ENCODE assay signal across 16 cellular contexts in the genomic region with DNA sequence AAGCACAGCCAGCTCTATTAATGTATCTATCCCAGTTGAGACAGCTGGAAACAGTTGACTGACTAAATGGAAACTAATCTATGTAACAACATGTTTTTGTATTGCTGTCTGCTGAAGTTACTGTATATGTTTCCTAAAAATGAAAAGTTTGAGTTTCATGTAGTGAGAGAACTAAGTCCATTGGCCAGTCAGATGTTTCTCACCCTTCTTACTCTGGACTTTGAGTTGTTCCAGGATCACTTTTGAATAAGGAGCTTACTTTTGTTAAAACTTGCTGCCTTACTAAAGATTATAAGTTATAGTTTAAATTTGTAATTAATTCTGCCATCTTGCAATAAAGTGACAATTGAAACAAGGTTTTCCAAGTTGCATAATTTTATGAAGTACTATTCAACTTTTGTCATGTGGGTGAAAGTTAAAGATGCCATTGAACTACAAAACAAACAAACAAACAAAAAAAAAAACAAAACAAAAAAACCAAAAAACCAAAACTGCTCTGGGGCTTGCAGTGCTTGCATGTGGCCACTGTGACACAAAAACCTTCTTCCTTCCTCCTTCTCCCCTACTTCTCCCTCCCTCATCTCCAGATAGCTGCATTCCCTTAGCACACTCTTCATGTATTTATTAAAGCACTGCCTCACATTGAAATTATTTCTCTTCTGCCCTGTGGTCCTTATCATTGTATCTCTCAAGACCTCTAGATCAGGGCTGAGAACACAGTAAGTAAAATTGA. TPM values are rescaled to one million over a fixed set of nuclear protein-coding genes. Genes with fewer than 3 reads are reported as not detected.
DNase-seq lines count a peak whose midpoint lies in the region; ATAC-seq and TF ChIP-seq lines count a peak whose summit lies in the region.
"Had no signal": no experiment of that assay in that cellular context is flagged by ENCODE, and none has a peak within 500 bp of the region (broad histone marks: within the 10 kb centered on the region; RNA-seq: fewer than 3 reads in every experiment).

No MANE protein-coding gene starts in this region.

- 0 out of 2 replicates have a peak, but pooled peaks cover 2% of the 10 kb centered on the region for H3K79me2 ChIP-seq in DND-41 (ENCODE audit: insufficient read depth, low read length)

- no peak overlapping the region for H3K4me3 ChIP-seq in DND-41 (ENCODE audit: low read depth in 1 of 2, low read length in 2 of 2)
- H3K4me3 ChIP-seq in liver (ENCODE audit: low read depth in 1 of 3, low read length in 3 of 3): no peak overlapping the region
- H3K4me3 ChIP-seq: SJSA1, thoracic aorta had no signal

- H3K9ac ChIP-seq in DND-41 (ENCODE audit: low read depth, low read length) (no peak overlapping the region), liver (ENCODE audit: low read depth in 1 of 2, low read length in 2 of 2) (no peak overlapping the region)

- TF ChIP-seq RAD21 in liver (IDR thresholded peaks at IDR 0.05): no peak

- no peaks in the 10 kb centered on the region for H3K27me3 Mint-ChIP-seq in T-helper 17 cell
- H3K27me3 Mint-ChIP-seq: CD4-positive, alpha-beta memory T cell had no signal

- peaks cover 2% of the 10 kb centered on the region for H3K36me3 Mint-ChIP-seq in T-helper 17 cell (ENCODE audit: low read depth)

- H3K4me3 Mint-ChIP-seq in T-helper 17 cell: peak overlapping the region; percentile 33

- H3K27me3 ChIP-seq in DND-41 (ENCODE audit: insufficient read depth, low read length, poor library complexity) (no peaks in the 10 kb centered on the region), liver (ENCODE audit: control insufficient read depth in 4 of 4, insufficient read depth in 4 of 4, low read length in 3 of 4) (no peaks in the 10 kb centered on the region)
- H3K27me3 ChIP-seq: SJSA1 had no signal

- TF ChIP-seq CTCF in DND-41 (IDR thresholded peaks at IDR 0.05; ENCODE audit: borderline replicate concordance, extremely low read depth, low read length, poor library complexity, severe bottlenecking): peak; percentile 5
- TF ChIP-seq CTCF in GM12874 (IDR thresholded peaks at IDR 0.05; ENCODE audit: insufficient read depth, low read depth, low read length): peak; percentile 12; the same call in 1 of the 2 replicates
- TF ChIP-seq CTCF in liver (IDR thresholded peaks at IDR 0.05; ENCODE audit: low read depth, low read length, missing input control): peak; percentile 2

- no peak overlapping the region for H3K4me2 ChIP-seq in DND-41 (ENCODE audit: insufficient read depth, low read length)

- H4K20me1 ChIP-seq in DND-41 (ENCODE audit: insufficient read depth, low read length): peaks cover 2% of the 10 kb centered on the region; the same call in 1 of the 2 replicates

- ATAC-seq in DND-41 (ENCODE audit: insufficient read depth, low read depth): 0 out of 3 replicates have a peak, but pooled peaks have one; percentile 31
- ATAC-seq in T-helper 17 cell: peak; percentile 59

- peak overlapping the region; percentile 16 for H3K27ac Mint-ChIP-seq in T-helper 17 cell

- DNase-seq in DND-41 (no peak), T-helper 17 cell (no peak), Ammon's horn (ENCODE audit: low spot score) (no peak), NCI-H526 (lab: John Stamatoyannopoulos, UW) (no peak), NCI-H345 treated with DMSO at 0.1 percent for 48 hours (lab: John Stamatoyannopoulos, UW; ENCODE audit: unreplicated experiment) (no peak)
- DNase-seq: activated CD8-positive, alpha-beta memory T cell treated with anti-CD3 and anti-CD28 coated beads for 24 hours; activated effector memory CD4-positive, alpha-beta T cell treated with Interleukin-2 at 50 U/mL for 16 hours; CD4-positive, alpha-beta memory T cell; cortex of kidney; EL; NCI-H1417; occipital lobe had no signal

- no peaks in the 10 kb centered on the region for H3K4me1 ChIP-seq in DND-41 (ENCODE audit: insufficient read depth, low read length)
- peaks cover 1 to 11% (median 4%) of the 10 kb centered on the region in 4 donors for H3K4me1 ChIP-seq in liver (ENCODE audit: control insufficient read depth in 4 of 4, insufficient read depth in 4 of 4, low read length in 3 of 4)
- H3K4me1 ChIP-seq: SJSA1 had no signal

- no peak overlapping the region for H3K27ac ChIP-seq in DND-41 (ENCODE audit: low read length)
- no peak overlapping the region for H3K27ac ChIP-seq in liver (ENCODE audit: low read depth in 1 of 2, low read length in 2 of 2)
- H3K27ac ChIP-seq: SJSA1, thoracic aorta had no signal

- H3K36me3 ChIP-seq in DND-41 (ENCODE audit: insufficient read depth, low read length) (no peaks in the 10 kb centered on the region), liver (ENCODE audit: control insufficient read depth in 4 of 4, insufficient read depth in 3 of 4, low read depth in 1 of 4, low read length in 3 of 4) (no peaks in the 10 kb centered on the region)
- H3K36me3 ChIP-seq: thoracic aorta had no signal

- no peak overlapping the region for H2AFZ ChIP-seq in DND-41 (ENCODE audit: low read depth, low read length)

- H3K9me3 ChIP-seq in DND-41 (ENCODE audit: insufficient read depth, low read length, severe bottlenecking) (no peaks in the 10 kb centered on the region), T-helper 17 cell (ENCODE audit: control insufficient read depth, low read length, poor library complexity, severe bottlenecking) (no peaks in the 10 kb centered on the region), liver (ENCODE audit: control insufficient read depth in 4 of 4, low read length in 3 of 4) (no peaks in the 10 kb centered on the region)
- H3K9me3 ChIP-seq: SJSA1, thoracic aorta had no signal

- H3K4me1 Mint-ChIP-seq in T-helper 17 cell: peaks cover 35% of the 10 kb centered on the region

TF ChIP-seq in liver, 16 proteins besides CTCF, POLR2A, EP300 and RAD21:
- TF ChIP-seq HNF4A (conservative IDR thresholded peaks at IDR 0.05) (peak; percentile 61 to 64), FOXA2 (IDR thresholded peaks at IDR 0.05) (no peak), NR2F2 (IDR thresholded peaks at IDR 0.05) (no peak)

RNA-seq across cellular contexts. Expression of gene WDFY2, which starts 15.3 kb away (rescaled TPM):
- total RNA-seq in T-helper 17 cell (10 to 100 TPM; 41.5 to 52.2 TPM), liver (10 to 100 TPM in 1 of 2 donors, 1 to 10 TPM in 1; 5.1 to 10.5 TPM)
- 1 to 10 TPM; 3.4 to 6.4 TPM for polyA plus RNA-seq in liver
